In genomic region chr7:24784292-24784691, GRCh38 we compare ENCODE assay signal across 8 cellular contexts.
"Had no signal": no experiment of that assay in that cellular context is flagged by ENCODE, and none has a peak within 500 bp of the region (broad histone marks: within the 10 kb centered on the region; RNA-seq: fewer than 3 reads in every experiment).

No MANE protein-coding gene starts in this region.

- H3K4me3 Mint-ChIP-seq: HFFc6 had no signal

- H3K4me3 ChIP-seq: GM23248, HAP-1 had no signal

- DNase-seq: GOT3, H7, HFFc6, IMR-90 had no signal

- H3K36me3 ChIP-seq: HAP-1 had no signal

- H3K9ac ChIP-seq: GM23248 had no signal

- H3K27ac ChIP-seq: GM23248, HL-60 had no signal

- H2AFZ ChIP-seq: GM23248 had no signal

- H3K9me3 ChIP-seq: HAP-1 had no signal

- H3K4me1 ChIP-seq: HAP-1 had no signal

- ATAC-seq: HCT116 had no signal
